8 cellular contexts compared by ENCODE assay signal in genomic region chr13:96020155-96020575, GRCh38. TPM values are rescaled to one million over a fixed set of nuclear protein-coding genes. Genes with fewer than 3 reads are reported as not detected.
DNase-seq lines count a peak whose midpoint lies in the region; ATAC-seq and TF ChIP-seq lines count a peak whose summit lies in the region.

No MANE protein-coding gene starts in this region.

- H3K36me3 ChIP-seq in breast epithelium, result no peaks in the 10 kb centered on the region

- H3K27me3 Mint-ChIP-seq in type B pancreatic cell, result no peaks in the 10 kb centered on the region

- H3K4me3 ChIP-seq in breast epithelium, result no peak overlapping the region

- DNase-seq in ELR (ENCODE audit: low read depth), result peak; percentile 66
- peak; percentile 82 for DNase-seq in NCI-H82 treated with DMSO at 0.1 percent for 48 hours (lab: John Stamatoyannopoulos, UW; ENCODE audit: unreplicated experiment)
- no peak for DNase-seq in breast epithelium (ENCODE audit: low spot score in 2 of 2)
- peak; percentile 84 for DNase-seq in left kidney (ENCODE audit: low read depth, low spot score)
- no peak for DNase-seq in type B pancreatic cell (ENCODE audit: extremely low spot score, unreplicated experiment)
- no peak for DNase-seq in activated CD4-positive, alpha-beta T cell treated with anti-CD3 and anti-CD28 coated beads, Interleukin-2, amount 50 U/mL, for 4 hours

- H3K9me3 Mint-ChIP-seq in type B pancreatic cell, result no peaks in the 10 kb centered on the region

- TF ChIP-seq POLR2A in breast epithelium (IDR thresholded peaks at IDR 0.05), result no peak

- no peak overlapping the region for H3K27ac Mint-ChIP-seq in type B pancreatic cell

- no peak overlapping the region for H3K27ac ChIP-seq in breast epithelium

- TF ChIP-seq CTCF in breast epithelium (IDR thresholded peaks at IDR 0.05), result peak; percentile 20 to 55 (median 47)
- peak; percentile 80 for TF ChIP-seq CTCF in type B pancreatic cell (conservative IDR thresholded peaks at IDR 0.05)

- peaks cover 27% of the 10 kb centered on the region for H3K36me3 Mint-ChIP-seq in type B pancreatic cell

- peak; percentile 94 for ATAC-seq in GM21367 (IDR thresholded peaks at IDR 0.05; ENCODE audit: unreplicated experiment)
- ATAC-seq in HG03558 (IDR thresholded peaks at IDR 0.05; ENCODE audit: extremely low read depth, unreplicated experiment), result peak; percentile 69

- no peaks in the 10 kb centered on the region for H3K27me3 ChIP-seq in breast epithelium

- H3K9me3 ChIP-seq in breast epithelium, result peaks cover 8 to 11% of the 10 kb centered on the region in 2 donors

- no peak overlapping the region for H3K4me3 Mint-ChIP-seq in type B pancreatic cell

- peaks cover 5% of the 10 kb centered on the region for H3K4me1 Mint-ChIP-seq in type B pancreatic cell (ENCODE audit: unreplicated experiment)

- no peaks in the 10 kb centered on the region for H3K4me1 ChIP-seq in breast epithelium

- intact Hi-C loops in breast epithelium (cut with DNase I; ENCODE audit: low total_unique reads), result loop anchor here (1.0 kb wide), 1 partner anchor 17 kb away; no protein-coding TSS in a partner anchor

RNA-seq across cellular contexts. Expression of gene UGGT2, which starts 33.0 kb away (rescaled TPM):
- total RNA-seq in breast epithelium (10 to 100 TPM; 65.3 to 70.7 (median 67.2) TPM), type B pancreatic cell (ENCODE audit: low replicate concordance) (20.8 and 38.5 TPM in 2 replicates)

Comparison
In these comparisons a context has a peak if more than half of its experiments do, and no peak if none do; other contexts are left out.
1. DNase-seq: peak in ELR (single experiment), NCI-H82 treated with DMSO at 0.1 percent for 48 hours (single experiment) and left kidney (single experiment); none in breast epithelium (0 of 2), type B pancreatic cell (single experiment) and activated CD4-positive, alpha-beta T cell treated with anti-CD3 and anti-CD28 coated beads, Interleukin-2, amount 50 U/mL, for 4 hours (0 of 2).